11 cellular contexts compared by ENCODE assay signal in genomic region chr4:115515379-115516171, GRCh38.
A peak's percentile ranks its signal among the peaks of the same experiment; 100 is the strongest.
DNase-seq lines count a peak whose midpoint lies in the region; ATAC-seq, FAIRE-seq and TF ChIP-seq lines count a peak whose summit lies in the region.
"Had no signal": no experiment of that assay in that cellular context is flagged by ENCODE, and none has a peak within 500 bp of the region (broad histone marks: within the 10 kb centered on the region; RNA-seq: fewer than 3 reads in every experiment).

No MANE protein-coding gene starts in this region.

- peak; percentile 96 for ATAC-seq in HG02798 (IDR thresholded peaks at IDR 0.05; ENCODE audit: poor library complexity, unreplicated experiment)
- peak; percentile 96 for ATAC-seq in HG03565 (IDR thresholded peaks at IDR 0.05; ENCODE audit: unreplicated experiment)

- no peak overlapping the region for H3K9ac ChIP-seq in Karpas-422 (ENCODE audit: low read length)

- no peaks in the 10 kb centered on the region for H3K79me2 ChIP-seq in Karpas-422 (ENCODE audit: low read length)

- no peak overlapping the region for H3K4me2 ChIP-seq in Karpas-422 (ENCODE audit: low read depth, low read length, poor library complexity, severe bottlenecking)

- H3K36me3 ChIP-seq in Karpas-422 (ENCODE audit: insufficient read depth, low read length), result no peaks in the 10 kb centered on the region
- H3K36me3 ChIP-seq: BE2C, prostate gland had no signal

- no peaks in the 10 kb centered on the region for H3K9me2 ChIP-seq in Karpas-422 (replicated peaks; ENCODE audit: insufficient read depth, low read length)

- no peaks in the 10 kb centered on the region for H4K20me1 ChIP-seq in Karpas-422 (ENCODE audit: insufficient read depth, low read depth, low read length)

- no peaks in the 10 kb centered on the region for H3K27me3 ChIP-seq in Karpas-422 (ENCODE audit: low read length)
- H3K27me3 ChIP-seq: BE2C had no signal

- TF ChIP-seq CTCF in GM10266 (IDR thresholded peaks at IDR 0.05; ENCODE audit: control insufficient read depth, insufficient read depth, low read depth, missing control alignments), result no peak

- H3K4me3 ChIP-seq in Karpas-422 (ENCODE audit: low read length), result no peak overlapping the region
- H3K4me3 ChIP-seq: prostate gland had no signal

- DNase-seq in GM10266 (ENCODE audit: extremely low spot score) (peak; percentile 28), GM19239 (ENCODE audit: insufficient read length, low spot score) (peak; percentile 1), Karpas-422 (no peak), substantia nigra (lab: John Stamatoyannopoulos, UW) (no peak), DMS79 treated with DMSO at 0.1 percent for 48 hours (lab: John Stamatoyannopoulos, UW) (no peak)
- DNase-seq in stimulated activated CD4-positive, alpha-beta T cell treated with anti-CD3 and anti-CD28 coated beads, Interleukin-4, amount 100 ng/mL, for 1 hour, result no peak
- DNase-seq: BE2C, kidney glomerular epithelial cell had no signal

- no peak overlapping the region for H3K27ac ChIP-seq in Karpas-422 (ENCODE audit: low read length)
- no peak overlapping the region for H3K27ac ChIP-seq in substantia nigra (ENCODE audit: low read depth, low read length, poor library complexity, severe bottlenecking)
- H3K27ac ChIP-seq: prostate gland had no signal

- no peak overlapping the region for H2AFZ ChIP-seq in Karpas-422 (ENCODE audit: low read length)

- peaks cover 8% of the 10 kb centered on the region for H3K4me1 ChIP-seq in Karpas-422 (ENCODE audit: low read length)
- H3K4me1 ChIP-seq: BE2C, prostate gland had no signal

- FAIRE-seq in GM19239 (lab: Jason Lieb, UNC), result no peak

- no peaks in the 10 kb centered on the region for H3K9me3 ChIP-seq in Karpas-422 (ENCODE audit: low read length)
- H3K9me3 ChIP-seq: BE2C, prostate gland had no signal

Comparison
In these comparisons a context has a peak if more than half of its experiments do, and no peak if none do; other contexts are left out.
1. DNase-seq: peak in GM10266 (single experiment) and GM19239 (single experiment); none in Karpas-422 (single experiment), substantia nigra (0 of 49), DMS79 treated with DMSO at 0.1 percent for 48 hours (single experiment) and stimulated activated CD4-positive, alpha-beta T cell treated with anti-CD3 and anti-CD28 coated beads, Interleukin-4, amount 100 ng/mL, for 1 hour (single experiment).